ENCODE assay signal across 23 cellular contexts in genomic region chr10:122144199-122144598, GRCh38.
"Had no signal": no experiment of that assay in that cellular context is flagged by ENCODE, and none has a peak within 500 bp of the region (broad histone marks: within the 10 kb centered on the region; RNA-seq: fewer than 3 reads in every experiment).

No MANE protein-coding gene starts in this region.

- H3K27ac ChIP-seq: neutrophil, parathyroid adenoma, spleen had no signal

- H3K27me3 ChIP-seq: tibial artery had no signal

- ATAC-seq: activated T-cell treated with anti-CD3 and anti-CD28 coated beads, Interleukin-2, amount 50 U/mL, for 4 hours; left ventricle myocardium superior; natural killer cell; stimulated activated naive CD8-positive, alpha-beta T cell treated with anti-CD3 and anti-CD28 coated beads, Interleukin-15, Interleukin-2, amounts not matched to agents 100 U/mL and 50 U/mL, for 24 hours; T-helper 17 cell had no signal

- DNase-seq: activated CD4-positive, alpha-beta T cell treated with anti-CD3 and anti-CD28 coated beads for 4 hours; activated CD4-positive, alpha-beta T cell treated with anti-CD3 and anti-CD28 coated beads, Interleukin-2, amount 50 U/mL, for 48 hours; activated CD4-positive, CD25-positive, alpha-beta regulatory T cell; activated CD8-positive, alpha-beta memory T cell treated with anti-CD3 and anti-CD28 coated beads, Interleukin-2, amount 50 U/mL, for 48 hours; activated naive CD4-positive, alpha-beta T cell treated with Interleukin-2 at 50 U/mL for 16 hours; activated naive CD8-positive, alpha-beta T cell treated with anti-CD3 and anti-CD28 coated beads for 36 hours; activated T-cell treated with anti-CD3 and anti-CD28 coated beads, Interleukin-2, amount 50 U/mL, for 4 hours; cerebellar nuclear complex; cortex of kidney; endodermal cell; hippocampal formation; kidney glomerular epithelial cell; left ventricle myocardium superior; midbrain; natural killer cell; spleen; stimulated activated CD4-positive, alpha-beta T cell treated with anti-CD3 and anti-CD28 coated beads, Interleukin-4, amount 100 ng/mL, for 4 hours; stimulated activated naive CD8-positive, alpha-beta T cell treated with anti-CD3 and anti-CD28 coated beads, Interleukin-15, Interleukin-2, amounts not matched to agents 100 U/mL and 50 U/mL, for 24 hours; SW 1271; T-helper 17 cell; tibial artery had no signal

- H3K4me3 ChIP-seq: spleen, tibial artery had no signal

- H3K36me3 ChIP-seq: neutrophil, spleen had no signal

- H3K9me3 ChIP-seq: neutrophil, tibial artery had no signal
